In the genomic region with DNA sequence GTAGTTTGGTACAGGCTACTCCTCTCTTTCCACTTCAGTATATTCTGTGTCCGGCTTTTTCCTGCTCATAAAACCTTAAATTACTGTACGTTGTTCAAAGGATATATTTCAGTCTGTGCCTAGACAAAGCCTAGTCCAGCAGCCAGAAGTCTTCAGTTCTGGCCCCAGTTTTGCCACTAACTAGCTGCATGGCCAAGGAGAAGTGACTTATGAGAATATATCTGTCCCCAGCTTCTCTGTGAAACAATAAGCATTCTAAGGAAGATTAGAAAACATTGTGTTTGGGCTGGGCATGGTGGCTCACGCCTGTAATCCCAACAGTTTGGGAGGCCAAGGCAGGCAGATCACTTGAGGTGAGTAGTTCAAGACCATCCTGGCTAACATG, we compare ENCODE assay signal across 12 cellular contexts.
A peak's percentile ranks its signal among the peaks of the same experiment; 100 is the strongest.
DNase-seq lines count a peak whose midpoint lies in the region; ATAC-seq, FAIRE-seq and TF ChIP-seq lines count a peak whose summit lies in the region.
"Had no signal": no experiment of that assay in that cellular context is flagged by ENCODE, and none has a peak within 500 bp of the region (broad histone marks: within the 10 kb centered on the region; RNA-seq: fewer than 3 reads in every experiment).

No MANE protein-coding gene starts in this region.

- WGBS in mesendoderm (ENCODE audit: extremely low coverage, insufficient coverage, low lambda C conversion rate): no CpG with 5 or more reads among the region's 3 CpGs

- H3K27me3 ChIP-seq in OCI-LY3 (ENCODE audit: low read depth, low read length) (no peaks in the 10 kb centered on the region), mesendoderm (ENCODE audit: insufficient read depth, low read length, poor library complexity) (no peaks in the 10 kb centered on the region), MG63 (no peaks in the 10 kb centered on the region)

- H3K27ac ChIP-seq in OCI-LY3 (ENCODE audit: low read length) (no peak overlapping the region), mesendoderm (ENCODE audit: low read depth, low read length) (no peak overlapping the region)

- H2AK5ac ChIP-seq in mesendoderm (ENCODE audit: low read length): no peak overlapping the region

- peak overlapping the region; percentile 67 for H3K4me2 ChIP-seq in OCI-LY3 (ENCODE audit: low read length)
- no peak overlapping the region for H3K4me2 ChIP-seq in mesendoderm (ENCODE audit: low read length)

- peaks cover 25% of the 10 kb centered on the region for H3K4me1 Mint-ChIP-seq in nephron
- H3K4me1 Mint-ChIP-seq: CD8-positive, alpha-beta memory T cell had no signal

- H3K4me3 ChIP-seq in OCI-LY3 (ENCODE audit: low read length) (no peak overlapping the region), mesendoderm (ENCODE audit: low read length) (no peak overlapping the region), MG63 (no peak overlapping the region)

- no peak overlapping the region for H3K56ac ChIP-seq in mesendoderm (ENCODE audit: low read length)

- no peak overlapping the region for H2BK5ac ChIP-seq in mesendoderm (ENCODE audit: low read length)

- H2BK15ac ChIP-seq in mesendoderm (replicated peaks; ENCODE audit: low read depth): no peak overlapping the region

- H3K9me3 ChIP-seq in OCI-LY3 (ENCODE audit: insufficient read depth, low read length) (no peaks in the 10 kb centered on the region), MG63 (no peaks in the 10 kb centered on the region)

- no peaks in the 10 kb centered on the region for H3K36me3 Mint-ChIP-seq in nephron (ENCODE audit: low read depth)
- H3K36me3 Mint-ChIP-seq: CD8-positive, alpha-beta memory T cell; naive thymus-derived CD4-positive, alpha-beta T cell had no signal

- no peak for DNase-seq in GM12891 (ENCODE audit: insufficient read length, low spot score)
- DNase-seq in hippocampal formation (lab: John Stamatoyannopoulos, UW): no peak
- DNase-seq in NCI-H524 (lab: John Stamatoyannopoulos, UW): no peak
- no peak for DNase-seq in mesendoderm
- DNase-seq in MG63: no peak
- DNase-seq: activated CD8-positive, alpha-beta T cell treated with anti-CD3 and anti-CD28 coated beads, Interleukin-2, amount 10 ng/mL, durations not matched to agents 7 days and 5 days; CD8-positive, alpha-beta memory T cell; naive thymus-derived CD4-positive, alpha-beta T cell; NCI-H526 treated with DMSO at 0.1 percent for 48 hours had no signal

- ATAC-seq in GM21723 (IDR thresholded peaks at IDR 0.05; ENCODE audit: unreplicated experiment): peak; percentile 37
- ATAC-seq: activated CD8-positive, alpha-beta T cell treated with anti-CD3 and anti-CD28 coated beads, Interleukin-2, amount 10 ng/mL, durations not matched to agents 7 days and 5 days had no signal

- H3K4me1 ChIP-seq in OCI-LY3 (ENCODE audit: low read length): peaks cover 37% of the 10 kb centered on the region
- H3K4me1 ChIP-seq in mesendoderm (ENCODE audit: control insufficient read depth, low read depth, low read length): no peaks in the 10 kb centered on the region

- H4K20me1 ChIP-seq in OCI-LY3 (ENCODE audit: insufficient read depth, low read length): no peaks in the 10 kb centered on the region

- no peak overlapping the region for H4K8ac ChIP-seq in mesendoderm (ENCODE audit: low read depth, low read length)

- no peaks in the 10 kb centered on the region for H3K27me3 Mint-ChIP-seq in nephron (ENCODE audit: low read depth)
- H3K27me3 Mint-ChIP-seq: CD8-positive, alpha-beta memory T cell had no signal

- FAIRE-seq in GM12891 (lab: Jason Lieb, UNC): no peak

- H4K5ac ChIP-seq in mesendoderm (ENCODE audit: low read length): no peak overlapping the region

- H3K9ac ChIP-seq in OCI-LY3 (ENCODE audit: low read length) (no peak overlapping the region), mesendoderm (ENCODE audit: low read length) (no peak overlapping the region)

- H3K79me1 ChIP-seq in mesendoderm (ENCODE audit: low read length): no peaks in the 10 kb centered on the region

- no peak overlapping the region for H3K4ac ChIP-seq in mesendoderm (ENCODE audit: low read depth, low read length)

- no peaks in the 10 kb centered on the region for H3K9me3 Mint-ChIP-seq in nephron
- H3K9me3 Mint-ChIP-seq: CD8-positive, alpha-beta memory T cell had no signal

- no peaks in the 10 kb centered on the region for H3K36me3 ChIP-seq in OCI-LY3 (replicated peaks; ENCODE audit: low read depth, low read length)
- H3K36me3 ChIP-seq in mesendoderm (ENCODE audit: control insufficient read depth, insufficient read depth, low read length): no peaks in the 10 kb centered on the region
- H3K36me3 ChIP-seq in MG63: no peaks in the 10 kb centered on the region

- no peak for TF ChIP-seq POLR2A in GM12891 (IDR thresholded peaks at IDR 0.05; ENCODE audit: low read depth, low read length)

- H2BK120ac ChIP-seq in mesendoderm (ENCODE audit: low read depth, low read length): no peak overlapping the region

- H3K27ac Mint-ChIP-seq in nephron: peak overlapping the region; percentile 93 to 95 (median 95)
- H3K27ac Mint-ChIP-seq: activated CD8-positive, alpha-beta T cell treated with anti-CD3 and anti-CD28 coated beads, Interleukin-2, amount 10 ng/mL, durations not matched to agents 7 days and 5 days; CD8-positive, alpha-beta memory T cell; naive thymus-derived CD4-positive, alpha-beta T cell had no signal

- TF ChIP-seq CTCF in OCI-LY3 (IDR thresholded peaks at IDR 0.05; ENCODE audit: low read depth, low read length) (no peak), nephron (IDR thresholded peaks at IDR 0.05; ENCODE audit: unreplicated experiment in 3 of 3) (no peak)

- H2AFZ ChIP-seq in OCI-LY3 (ENCODE audit: low read depth, low read length): no peak overlapping the region

- H3K23ac ChIP-seq in mesendoderm (ENCODE audit: low read length): no peak overlapping the region

- H3K4me3 Mint-ChIP-seq in nephron: no peak overlapping the region
- H3K4me3 Mint-ChIP-seq: activated CD8-positive, alpha-beta T cell treated with anti-CD3 and anti-CD28 coated beads, Interleukin-2, amount 10 ng/mL, durations not matched to agents 7 days and 5 days; CD8-positive, alpha-beta memory T cell; naive thymus-derived CD4-positive, alpha-beta T cell had no signal

- no peak overlapping the region for H3K18ac ChIP-seq in mesendoderm (ENCODE audit: low read length)

- H3K79me2 ChIP-seq in OCI-LY3 (ENCODE audit: low read length): no peaks in the 10 kb centered on the region
- no peaks in the 10 kb centered on the region for H3K79me2 ChIP-seq in mesendoderm (ENCODE audit: control insufficient read depth, insufficient read depth, low read length)

TF ChIP-seq in GM12891, 5 proteins besides CTCF, POLR2A, EP300 and RAD21:
- no peak for TF ChIP-seq POLR2AphosphoS5 (IDR thresholded peaks at IDR 0.05; ENCODE audit: low read depth, low read length)
- TF ChIP-seq POU2F2 (IDR thresholded peaks at IDR 0.05; ENCODE audit: low read depth, low read length): no peak
- TF ChIP-seq PAX5 (IDR thresholded peaks at IDR 0.05; ENCODE audit: insufficient read depth, low read length, severe bottlenecking): no peak
- peak; percentile 33; the same call in 1 of the 2 replicates for TF ChIP-seq SPI1 (IDR thresholded peaks at IDR 0.05; ENCODE audit: low read depth, low read length)
- TF ChIP-seq TAF1 (IDR thresholded peaks at IDR 0.05; ENCODE audit: low read depth, low read length): no peak
